ENCODE assay signal across 23 cellular contexts in genomic region chr15:101481917-101482525, GRCh38. TPM values are rescaled to one million over a fixed set of nuclear protein-coding genes. Genes with fewer than 3 reads are reported as not detected.
DNase-seq lines count a peak whose midpoint lies in the region; ATAC-seq and TF ChIP-seq lines count a peak whose summit lies in the region.
"Had no signal": no experiment of that assay in that cellular context is flagged by ENCODE, and none has a peak within 500 bp of the region (broad histone marks: within the 10 kb centered on the region; RNA-seq: fewer than 3 reads in every experiment).

No MANE protein-coding gene starts in this region.

- WGBS in heart left ventricle, 4 donors, result 87 to 94% (median 91%) methylated on average over 17 of the region's 17 CpGs
- WGBS in transverse colon (ENCODE audit: low coverage in 1 of 2), 2 donors, result 85 to 86% methylated on average over 7 to 16 of the region's 17 CpGs

- ATAC-seq in heart left ventricle, result peak in 2 of 4 donors; percentile 2 to 3
- no peak for ATAC-seq in left ventricle myocardium superior
- no peak for ATAC-seq in GM19397 (IDR thresholded peaks at IDR 0.05; ENCODE audit: unreplicated experiment)
- no peak for ATAC-seq in HG03196 (IDR thresholded peaks at IDR 0.05; ENCODE audit: unreplicated experiment)
- ATAC-seq: activated CD4-positive, alpha-beta T cell treated with anti-CD3 and anti-CD28 coated beads for 36 hours; left lung had no signal

- H3K4me3 ChIP-seq in heart left ventricle (no peak overlapping the region), transverse colon (no peak overlapping the region)
- H3K4me3 ChIP-seq: A549, left lung, SJSA1, tibial artery had no signal

- H3K4me1 ChIP-seq in heart left ventricle, result peaks cover 0 to 36% (median 8%) of the 10 kb centered on the region in 12 donors
- H3K4me1 ChIP-seq in transverse colon, result peaks cover 0 to 24% (median 16%) of the 10 kb centered on the region in 4 donors
- H3K4me1 ChIP-seq: left lung, SJSA1, tibial artery had no signal

- H3K36me3 ChIP-seq in heart left ventricle, result peaks cover 0 to 4% (median 0%) of the 10 kb centered on the region in 9 donors
- H3K36me3 ChIP-seq in transverse colon, result no peaks in the 10 kb centered on the region
- H3K36me3 ChIP-seq: left lung, SJSA1, tibial artery had no signal

- no peak for TF ChIP-seq EP300 in transverse colon (IDR thresholded peaks at IDR 0.05; ENCODE audit: low read depth)

- in situ Hi-C loops in transverse colon (cut with MboI; ENCODE audit: low pct_ligation_motif_present in 1 of 4, low pct_unique_long_range_greater_than_20kb in 1 of 4, low sequenced_read_pairs in 3 of 4), result loop anchor here in 1 of 4 donors (25.0 kb wide), 1 partner anchor 170 kb away; no protein-coding TSS in a partner anchor

- TF ChIP-seq POLR2A in heart left ventricle (IDR thresholded peaks at IDR 0.05), result no peak
- TF ChIP-seq POLR2A in transverse colon (IDR thresholded peaks at IDR 0.05), result no peak

- H3K27ac ChIP-seq in heart left ventricle (peak overlapping the region in 7 of 12 donors; percentile 4 to 75 (median 47)), transverse colon (peak overlapping the region in 3 of 4 donors; percentile 43 to 69 (median 46))
- H3K27ac ChIP-seq: A549, left lung, SJSA1, tibial artery had no signal

- TF ChIP-seq CTCF in heart left ventricle (IDR thresholded peaks at IDR 0.05) (no peak), transverse colon (IDR thresholded peaks at IDR 0.05) (no peak)

- H3K27me3 ChIP-seq in heart left ventricle (peaks cover 0 to 6% (median 0%) of the 10 kb centered on the region in 9 donors), transverse colon (no peaks in the 10 kb centered on the region)

- H3K9me3 ChIP-seq in heart left ventricle (no peaks in the 10 kb centered on the region), transverse colon (no peaks in the 10 kb centered on the region)
- H3K9me3 ChIP-seq: A549, left lung, SJSA1, tibial artery had no signal

- DNase-seq in heart left ventricle (no peak), left ventricle myocardium superior (no peak), ecto neural progenitor cell (ENCODE audit: low spot score) (peak; percentile 47), mesenteric fat pad (ENCODE audit: low spot score) (peak; percentile 57), transverse colon (no peak), NAMALWA (ENCODE audit: low spot score) (no peak)
- DNase-seq: activated CD4-positive, alpha-beta T cell treated with anti-CD3 and anti-CD28 coated beads for 36 hours; DMS79; glutamatergic neuron; HCEC 1CT; Karpas-422; left lung; MV-4-11; NCI-H2029; NCI-H226; NCI-H748 treated with DMSO at 0.1 percent for 48 hours; stimulated activated CD4-positive, alpha-beta T cell treated with anti-CD3 and anti-CD28 coated beads, Interleukin-1b, Interleukin-23, amount 100 ng/mL, for 48 hours; T-helper 1 cell; tibial artery had no signal

- intact Hi-C loops in heart left ventricle (cut with DNase I), result loop anchor here in 2 of 10 donors (10.0 kb wide), 1 partner anchor 117 kb away; no protein-coding TSS in a partner anchor
- intact Hi-C loops in left ventricle myocardium superior (cut with micrococcal nuclease), result no loop called here
- intact Hi-C loops in transverse colon (cut with DNase I; ENCODE audit: low total_unique reads), result no loop called here

RNA-seq across cellular contexts. Expression of gene PCSK6, which starts 7.5 kb away (rescaled TPM):
- total RNA-seq in heart left ventricle, result 10 to 100 TPM in 8 of 9 donors, 1 to 10 TPM in 1; 7.3 to 41.7 (median 23.5) TPM
- polyA plus RNA-seq in heart left ventricle, result 1 to 10 TPM; 7.4 TPM
- total RNA-seq in left ventricle myocardium superior, result 31.9 TPM
- total RNA-seq in mesenteric fat pad, result 16.9 TPM
- 100 to 1,000 TPM in 1 of 4 donors, 10 to 100 TPM in 3; 20.3 to 119 (median 49.7) TPM for total RNA-seq in transverse colon

Comparison
In these comparisons a context has a peak if more than half of its experiments do, and no peak if none do; other contexts are left out.
1. DNase-seq: peak in ecto neural progenitor cell (single experiment) and mesenteric fat pad (single experiment); none in heart left ventricle (0 of 5), left ventricle myocardium superior (single experiment), transverse colon (single experiment) and NAMALWA (single experiment).